1 cellular context compared by ENCODE assay signal in the genomic region with DNA sequence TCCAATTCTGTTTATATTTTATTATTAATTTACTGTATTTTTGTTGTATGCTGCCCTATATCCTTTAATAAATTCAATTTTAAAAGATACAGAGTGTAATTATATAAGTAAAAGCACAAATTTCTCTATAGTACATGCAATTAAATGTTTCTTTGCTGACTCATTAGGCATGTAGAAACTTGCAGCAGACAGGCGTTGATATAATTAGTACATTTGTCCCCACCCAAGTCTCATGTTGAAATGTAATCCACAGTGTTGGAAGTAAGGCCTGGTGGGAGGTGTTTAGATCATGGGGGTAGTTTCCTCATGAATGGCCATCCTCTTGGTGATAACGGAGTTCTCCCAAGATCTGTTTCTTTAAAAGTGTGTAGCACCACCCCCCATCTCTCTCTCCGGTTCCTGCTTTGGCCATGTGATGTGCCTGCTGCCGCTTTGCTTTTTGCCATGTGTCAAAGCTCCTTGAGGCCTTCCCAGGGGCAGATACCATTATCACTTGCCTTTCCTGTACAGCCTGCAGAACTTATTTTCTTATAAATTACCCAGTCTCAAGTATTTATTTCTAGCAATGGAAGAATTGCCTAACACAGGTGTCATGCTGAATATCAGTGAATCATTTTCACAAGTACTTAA.
TF ChIP-seq lines count a peak whose summit lies in the region.

No MANE protein-coding gene starts in this region.

TF ChIP-seq in K562, 482 proteins besides CTCF, POLR2A, EP300 and RAD21 (continued from another document):
- TF ChIP-seq E2F6 (IDR thresholded peaks at IDR 0.05; ENCODE audit: borderline replicate concordance in 1 of 2, extremely low read depth in 1 of 2, insufficient read depth in 1 of 2, insufficient read length in 1 of 2, low read depth in 1 of 2, low read length in 1 of 2, poor library complexity in 1 of 2, severe bottlenecking in 1 of 2) (peak in 1 of 2 experiments; percentile 73), SRSF9 (IDR thresholded peaks at IDR 0.05; ENCODE audit: borderline replicate concordance, low read depth, low read length) (no peak), ZNF133 (CRISPR knock-in tag; IDR thresholded peaks at IDR 0.05) (no peak), ZNF668 (CRISPR knock-in tag; IDR thresholded peaks at IDR 0.05) (no peak), GTF2E2 (tag; IDR thresholded peaks at IDR 0.05) (no peak), TCF7 (IDR thresholded peaks at IDR 0.05; ENCODE audit: borderline replicate concordance) (no peak), SAP30 (IDR thresholded peaks at IDR 0.05; ENCODE audit: borderline replicate concordance, insufficient read depth, low read depth, low read length, poor library complexity, severe bottlenecking) (no peak), L3MBTL2 (IDR thresholded peaks at IDR 0.05) (peak; percentile 94), HDGF (IDR thresholded peaks at IDR 0.05) (no peak), ZNF197 (CRISPR knock-in tag; IDR thresholded peaks at IDR 0.05; ENCODE audit: low read depth) (no peak), MXI1 (IDR thresholded peaks at IDR 0.05; ENCODE audit: low read depth, low read length) (no peak), KAT7 (CRISPR knock-in tag; IDR thresholded peaks at IDR 0.05; ENCODE audit: borderline replicate concordance) (no peak)
- TF ChIP-seq, protein P1, sequence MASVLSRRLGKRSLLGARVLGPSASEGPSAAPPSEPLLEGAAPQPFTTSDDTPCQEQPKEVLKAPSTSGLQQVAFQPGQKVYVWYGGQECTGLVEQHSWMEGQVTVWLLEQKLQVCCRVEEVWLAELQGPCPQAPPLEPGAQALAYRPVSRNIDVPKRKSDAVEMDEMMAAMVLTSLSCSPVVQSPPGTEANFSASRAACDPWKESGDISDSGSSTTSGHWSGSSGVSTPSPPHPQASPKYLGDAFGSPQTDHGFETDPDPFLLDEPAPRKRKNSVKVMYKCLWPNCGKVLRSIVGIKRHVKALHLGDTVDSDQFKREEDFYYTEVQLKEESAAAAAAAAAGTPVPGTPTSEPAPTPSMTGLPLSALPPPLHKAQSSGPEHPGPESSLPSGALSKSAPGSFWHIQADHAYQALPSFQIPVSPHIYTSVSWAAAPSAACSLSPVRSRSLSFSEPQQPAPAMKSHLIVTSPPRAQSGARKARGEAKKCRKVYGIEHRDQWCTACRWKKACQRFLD (CRISPR knock-in tag; IDR thresholded peaks at IDR 0.05), result no peak
- TF ChIP-seq, protein P2, sequence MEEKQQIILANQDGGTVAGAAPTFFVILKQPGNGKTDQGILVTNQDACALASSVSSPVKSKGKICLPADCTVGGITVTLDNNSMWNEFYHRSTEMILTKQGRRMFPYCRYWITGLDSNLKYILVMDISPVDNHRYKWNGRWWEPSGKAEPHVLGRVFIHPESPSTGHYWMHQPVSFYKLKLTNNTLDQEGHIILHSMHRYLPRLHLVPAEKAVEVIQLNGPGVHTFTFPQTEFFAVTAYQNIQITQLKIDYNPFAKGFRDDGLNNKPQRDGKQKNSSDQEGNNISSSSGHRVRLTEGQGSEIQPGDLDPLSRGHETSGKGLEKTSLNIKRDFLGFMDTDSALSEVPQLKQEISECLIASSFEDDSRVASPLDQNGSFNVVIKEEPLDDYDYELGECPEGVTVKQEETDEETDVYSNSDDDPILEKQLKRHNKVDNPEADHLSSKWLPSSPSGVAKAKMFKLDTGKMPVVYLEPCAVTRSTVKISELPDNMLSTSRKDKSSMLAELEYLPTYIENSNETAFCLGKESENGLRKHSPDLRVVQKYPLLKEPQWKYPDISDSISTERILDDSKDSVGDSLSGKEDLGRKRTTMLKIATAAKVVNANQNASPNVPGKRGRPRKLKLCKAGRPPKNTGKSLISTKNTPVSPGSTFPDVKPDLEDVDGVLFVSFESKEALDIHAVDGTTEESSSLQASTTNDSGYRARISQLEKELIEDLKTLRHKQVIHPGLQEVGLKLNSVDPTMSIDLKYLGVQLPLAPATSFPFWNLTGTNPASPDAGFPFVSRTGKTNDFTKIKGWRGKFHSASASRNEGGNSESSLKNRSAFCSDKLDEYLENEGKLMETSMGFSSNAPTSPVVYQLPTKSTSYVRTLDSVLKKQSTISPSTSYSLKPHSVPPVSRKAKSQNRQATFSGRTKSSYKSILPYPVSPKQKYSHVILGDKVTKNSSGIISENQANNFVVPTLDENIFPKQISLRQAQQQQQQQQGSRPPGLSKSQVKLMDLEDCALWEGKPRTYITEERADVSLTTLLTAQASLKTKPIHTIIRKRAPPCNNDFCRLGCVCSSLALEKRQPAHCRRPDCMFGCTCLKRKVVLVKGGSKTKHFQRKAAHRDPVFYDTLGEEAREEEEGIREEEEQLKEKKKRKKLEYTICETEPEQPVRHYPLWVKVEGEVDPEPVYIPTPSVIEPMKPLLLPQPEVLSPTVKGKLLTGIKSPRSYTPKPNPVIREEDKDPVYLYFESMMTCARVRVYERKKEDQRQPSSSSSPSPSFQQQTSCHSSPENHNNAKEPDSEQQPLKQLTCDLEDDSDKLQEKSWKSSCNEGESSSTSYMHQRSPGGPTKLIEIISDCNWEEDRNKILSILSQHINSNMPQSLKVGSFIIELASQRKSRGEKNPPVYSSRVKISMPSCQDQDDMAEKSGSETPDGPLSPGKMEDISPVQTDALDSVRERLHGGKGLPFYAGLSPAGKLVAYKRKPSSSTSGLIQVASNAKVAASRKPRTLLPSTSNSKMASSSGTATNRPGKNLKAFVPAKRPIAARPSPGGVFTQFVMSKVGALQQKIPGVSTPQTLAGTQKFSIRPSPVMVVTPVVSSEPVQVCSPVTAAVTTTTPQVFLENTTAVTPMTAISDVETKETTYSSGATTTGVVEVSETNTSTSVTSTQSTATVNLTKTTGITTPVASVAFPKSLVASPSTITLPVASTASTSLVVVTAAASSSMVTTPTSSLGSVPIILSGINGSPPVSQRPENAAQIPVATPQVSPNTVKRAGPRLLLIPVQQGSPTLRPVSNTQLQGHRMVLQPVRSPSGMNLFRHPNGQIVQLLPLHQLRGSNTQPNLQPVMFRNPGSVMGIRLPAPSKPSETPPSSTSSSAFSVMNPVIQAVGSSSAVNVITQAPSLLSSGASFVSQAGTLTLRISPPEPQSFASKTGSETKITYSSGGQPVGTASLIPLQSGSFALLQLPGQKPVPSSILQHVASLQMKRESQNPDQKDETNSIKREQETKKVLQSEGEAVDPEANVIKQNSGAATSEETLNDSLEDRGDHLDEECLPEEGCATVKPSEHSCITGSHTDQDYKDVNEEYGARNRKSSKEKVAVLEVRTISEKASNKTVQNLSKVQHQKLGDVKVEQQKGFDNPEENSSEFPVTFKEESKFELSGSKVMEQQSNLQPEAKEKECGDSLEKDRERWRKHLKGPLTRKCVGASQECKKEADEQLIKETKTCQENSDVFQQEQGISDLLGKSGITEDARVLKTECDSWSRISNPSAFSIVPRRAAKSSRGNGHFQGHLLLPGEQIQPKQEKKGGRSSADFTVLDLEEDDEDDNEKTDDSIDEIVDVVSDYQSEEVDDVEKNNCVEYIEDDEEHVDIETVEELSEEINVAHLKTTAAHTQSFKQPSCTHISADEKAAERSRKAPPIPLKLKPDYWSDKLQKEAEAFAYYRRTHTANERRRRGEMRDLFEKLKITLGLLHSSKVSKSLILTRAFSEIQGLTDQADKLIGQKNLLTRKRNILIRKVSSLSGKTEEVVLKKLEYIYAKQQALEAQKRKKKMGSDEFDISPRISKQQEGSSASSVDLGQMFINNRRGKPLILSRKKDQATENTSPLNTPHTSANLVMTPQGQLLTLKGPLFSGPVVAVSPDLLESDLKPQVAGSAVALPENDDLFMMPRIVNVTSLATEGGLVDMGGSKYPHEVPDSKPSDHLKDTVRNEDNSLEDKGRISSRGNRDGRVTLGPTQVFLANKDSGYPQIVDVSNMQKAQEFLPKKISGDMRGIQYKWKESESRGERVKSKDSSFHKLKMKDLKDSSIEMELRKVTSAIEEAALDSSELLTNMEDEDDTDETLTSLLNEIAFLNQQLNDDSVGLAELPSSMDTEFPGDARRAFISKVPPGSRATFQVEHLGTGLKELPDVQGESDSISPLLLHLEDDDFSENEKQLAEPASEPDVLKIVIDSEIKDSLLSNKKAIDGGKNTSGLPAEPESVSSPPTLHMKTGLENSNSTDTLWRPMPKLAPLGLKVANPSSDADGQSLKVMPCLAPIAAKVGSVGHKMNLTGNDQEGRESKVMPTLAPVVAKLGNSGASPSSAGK (IDR thresholded peaks at IDR 0.05), result peak; percentile 79
